Comparison of ENCODE assay signal across 8 cellular contexts in the genomic region with DNA sequence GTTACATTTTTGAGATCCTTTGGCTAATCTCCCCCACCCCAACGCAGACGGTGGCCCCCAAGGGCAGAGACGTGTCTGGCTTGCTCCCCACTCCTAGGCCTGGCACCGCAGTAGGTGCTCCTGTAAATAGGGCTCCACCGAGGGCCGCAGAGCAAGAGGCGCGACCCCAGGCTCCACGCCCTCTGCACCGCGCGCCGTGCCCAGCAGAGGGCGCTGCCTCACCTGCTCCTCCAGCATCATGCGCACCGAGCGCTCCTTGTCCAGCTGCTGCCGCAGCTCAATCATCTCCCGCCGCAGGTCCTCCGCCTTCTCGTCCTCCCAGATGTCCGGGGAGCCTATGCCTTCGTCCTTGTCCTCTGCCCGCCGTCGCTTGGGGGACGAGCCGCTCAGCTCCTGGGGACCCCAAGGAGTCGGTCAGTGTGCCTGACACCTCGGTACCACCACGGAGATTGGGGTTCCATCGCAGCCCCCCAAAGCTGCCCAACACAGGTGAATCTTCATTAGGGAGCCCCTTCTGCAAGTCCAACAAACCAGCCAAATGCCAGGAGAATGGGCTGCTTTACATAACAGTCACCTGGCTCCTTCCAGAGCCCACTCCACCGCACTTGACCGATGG. TPM values are rescaled to one million over a fixed set of nuclear protein-coding genes. Genes with fewer than 3 reads are reported as not detected.
DNase-seq lines count a peak whose midpoint lies in the region; ATAC-seq and TF ChIP-seq lines count a peak whose summit lies in the region.

No MANE protein-coding gene starts in this region.

- H3K9me3 Mint-ChIP-seq in naive thymus-derived CD4-positive, alpha-beta T cell: peaks cover 0 to 2% (median 0%) of the 10 kb centered on the region in 11 donors

- H3K4me3 ChIP-seq in SJCRH30: no peak overlapping the region
- no peak overlapping the region for H3K4me3 ChIP-seq in breast epithelium
- H3K4me3 ChIP-seq in naive thymus-derived CD4-positive, alpha-beta T cell (ENCODE audit: low read length): no peak overlapping the region
- H3K4me3 ChIP-seq in effector memory CD4-positive, alpha-beta T cell (ENCODE audit: insufficient read depth, low read depth, low read length, poor library complexity, severe bottlenecking): no peak overlapping the region

- H3K27me3 ChIP-seq in SJCRH30: no peaks in the 10 kb centered on the region
- H3K27me3 ChIP-seq in breast epithelium: no peaks in the 10 kb centered on the region
- H3K27me3 ChIP-seq in naive thymus-derived CD4-positive, alpha-beta T cell (ENCODE audit: control insufficient read depth in 2 of 2, insufficient read depth in 2 of 2, low read length in 2 of 2): no peaks in the 10 kb centered on the region
- H3K27me3 ChIP-seq in effector memory CD4-positive, alpha-beta T cell (replicated peaks; ENCODE audit: control insufficient read depth, insufficient read depth, low read length, poor library complexity, severe bottlenecking): no peaks in the 10 kb centered on the region

- peak overlapping the region in 2 of 9 donors; percentile 15 to 69 for H3K27ac Mint-ChIP-seq in naive thymus-derived CD4-positive, alpha-beta T cell

- TF ChIP-seq POLR2A in breast epithelium (IDR thresholded peaks at IDR 0.05): no peak

- TF ChIP-seq CTCF in breast epithelium (IDR thresholded peaks at IDR 0.05): peak in 2 of 3 donors; percentile 16 to 41

- H3K27ac ChIP-seq in SJCRH30: no peak overlapping the region
- no peak overlapping the region for H3K27ac ChIP-seq in breast epithelium
- H3K27ac ChIP-seq in naive thymus-derived CD4-positive, alpha-beta T cell (ENCODE audit: low read depth, low read length): no peak overlapping the region
- H3K27ac ChIP-seq in effector memory CD4-positive, alpha-beta T cell (ENCODE audit: insufficient read depth, low read length, poor library complexity, severe bottlenecking): no peak overlapping the region

- H3K36me3 Mint-ChIP-seq in naive thymus-derived CD4-positive, alpha-beta T cell: peaks cover 3 to 9% (median 6%) of the 10 kb centered on the region in 5 donors

- CTCF ChIA-PET in naive thymus-derived CD4-positive, alpha-beta T cell (lab: Charles Lee): no interaction called here

- intact Hi-C loops in breast epithelium (cut with DNase I; ENCODE audit: low total_unique reads): no loop called here
- intact Hi-C loops in naive thymus-derived CD4-positive, alpha-beta T cell (cut with micrococcal nuclease): loop anchor here in 1 of 2 donors (1.0 kb wide), 1 partner anchor 69 kb away; no protein-coding TSS in a partner anchor

- H3K4me3 Mint-ChIP-seq in naive thymus-derived CD4-positive, alpha-beta T cell: no peak overlapping the region

- H3K27me3 Mint-ChIP-seq in naive thymus-derived CD4-positive, alpha-beta T cell: no peaks in the 10 kb centered on the region

- H3K36me3 ChIP-seq in SJCRH30 (peaks cover 29% of the 10 kb centered on the region), breast epithelium (no peaks in the 10 kb centered on the region)
- H3K36me3 ChIP-seq in naive thymus-derived CD4-positive, alpha-beta T cell (ENCODE audit: control insufficient read depth in 2 of 3, insufficient read depth in 3 of 3, low read length in 3 of 3): peaks cover 0 to 54% (median 14%) of the 10 kb centered on the region in 3 experiments
- H3K36me3 ChIP-seq in effector memory CD4-positive, alpha-beta T cell (ENCODE audit: control insufficient read depth, insufficient read depth, low read length): peaks cover 26% of the 10 kb centered on the region

- H3K4me1 ChIP-seq in SJCRH30: no peaks in the 10 kb centered on the region
- no peaks in the 10 kb centered on the region for H3K4me1 ChIP-seq in breast epithelium
- H3K4me1 ChIP-seq in naive thymus-derived CD4-positive, alpha-beta T cell (ENCODE audit: control insufficient read depth in 2 of 2, insufficient read depth in 2 of 2, low read length in 2 of 2): no peaks in the 10 kb centered on the region
- H3K4me1 ChIP-seq in effector memory CD4-positive, alpha-beta T cell (ENCODE audit: control insufficient read depth, insufficient read depth, low read length, poor library complexity, severe bottlenecking): no peaks in the 10 kb centered on the region

- DNase-seq in NCI-H2227 (lab: John Stamatoyannopoulos, UW; ENCODE audit: unreplicated experiment) (peak; percentile 19), NCI-H2227 treated with DMSO at 0.1 percent for 48 hours (lab: John Stamatoyannopoulos, UW) (no peak), SJCRH30 (peak; percentile 33 to 43), breast epithelium (ENCODE audit: low spot score in 2 of 2) (no peak), hypothalamus (lab: John Stamatoyannopoulos, UW) (no peak)
- peak in 8 of 9 donors; percentile 18 to 63 (median 30) for DNase-seq in naive thymus-derived CD4-positive, alpha-beta T cell
- DNase-seq in effector memory CD4-positive, alpha-beta T cell: no peak

- peaks cover 0 to 13% (median 8%) of the 10 kb centered on the region in 7 donors for H3K4me1 Mint-ChIP-seq in naive thymus-derived CD4-positive, alpha-beta T cell

- POLR2A ChIA-PET in naive thymus-derived CD4-positive, alpha-beta T cell (lab: Charles Lee): interaction anchor here (0.8 to 1.9 kb wide), 2 partner anchors 11 to 141 kb away, joined by 3 to 5 read pairs; partner anchors contain the start of gene TFAP4

- ATAC-seq in naive thymus-derived CD4-positive, alpha-beta T cell: peak; percentile 60
- no peak for ATAC-seq in GM19397 (IDR thresholded peaks at IDR 0.05; ENCODE audit: unreplicated experiment)

- no peaks in the 10 kb centered on the region for H3K9me3 ChIP-seq in SJCRH30 (replicated peaks)
- no peaks in the 10 kb centered on the region for H3K9me3 ChIP-seq in breast epithelium
- H3K9me3 ChIP-seq in naive thymus-derived CD4-positive, alpha-beta T cell (ENCODE audit: control insufficient read depth in 2 of 3, low read length in 3 of 3): no peaks in the 10 kb centered on the region
- no peaks in the 10 kb centered on the region for H3K9me3 ChIP-seq in effector memory CD4-positive, alpha-beta T cell (ENCODE audit: control insufficient read depth, low read length)

RNA-seq across cellular contexts. Expression of gene TFAP4, which starts 11.2 kb away (rescaled TPM):
- 31.2 and 34.1 TPM in 2 replicates for total RNA-seq in SJCRH30 (2014; rRNA removed; shearing (Covaris generic))
- 1 to 10 TPM; 4.6 to 7.2 (median 6.2) TPM for total RNA-seq in breast epithelium
- total RNA-seq in naive thymus-derived CD4-positive, alpha-beta T cell: 10 to 100 TPM; 14.9 to 35.8 (median 25.3) TPM
- 1 to 10 TPM; 1.3 to 2.1 TPM for polyA plus RNA-seq in naive thymus-derived CD4-positive, alpha-beta T cell

RNA-seq across cellular contexts. Expression of gene SRL, which starts 19.8 kb away (rescaled TPM):
- total RNA-seq in SJCRH30 (2014; rRNA removed; shearing (Covaris generic)): 68.3 and 71.0 TPM in 2 replicates
- total RNA-seq in breast epithelium: under 1 TPM; 0.32 to 0.98 (median 0.44) TPM
- not detected for total RNA-seq in naive thymus-derived CD4-positive, alpha-beta T cell
- not detected for polyA plus RNA-seq in naive thymus-derived CD4-positive, alpha-beta T cell

RNA-seq across cellular contexts. Expression of gene GLIS2, which starts 54.2 kb away (rescaled TPM):
- total RNA-seq in SJCRH30 (2014; rRNA removed; shearing (Covaris generic)): 1.6 and 1.9 TPM in 2 replicates
- 1 to 10 TPM in 2 of 3 donors, under 1 TPM in 1; 0.96 to 3.9 (median 1.5) TPM for total RNA-seq in breast epithelium
- under 1 TPM in 1 of 5 experiments, not detected in 4; 0.53 TPM for total RNA-seq in naive thymus-derived CD4-positive, alpha-beta T cell
- polyA plus RNA-seq in naive thymus-derived CD4-positive, alpha-beta T cell: not detected

Comparison
In these comparisons a context has a peak if more than half of its experiments do, and no peak if none do; other contexts are left out.
1. DNase-seq: peak in NCI-H2227 (single experiment), SJCRH30 (2 of 2) and naive thymus-derived CD4-positive, alpha-beta T cell (8 of 9); none in NCI-H2227 treated with DMSO at 0.1 percent for 48 hours (single experiment), breast epithelium (0 of 2), effector memory CD4-positive, alpha-beta T cell (0 of 3) and hypothalamus (0 of 51).
2. RNA of gene SRL, which starts 19.8 kb away (total RNA-seq): 68.3 to 71.0 TPM in SJCRH30; 0.32 to 0.98 TPM in breast epithelium and not detected in naive thymus-derived CD4-positive, alpha-beta T cell; every median in the first group is over 10 times any median in the second.